In genomic region chr2:199739413-199740110, GRCh38 we compare ENCODE assay signal across 8 cellular contexts.
DNase-seq lines count a peak whose midpoint lies in the region; ATAC-seq and TF ChIP-seq lines count a peak whose summit lies in the region.

No MANE protein-coding gene starts in this region.

- no peaks in the 10 kb centered on the region for H3K9me3 ChIP-seq in CD8-positive, alpha-beta memory T cell (ENCODE audit: low read length)
- H3K9me3 ChIP-seq in left lung, result no peaks in the 10 kb centered on the region

- H3K4me3 ChIP-seq in CD8-positive, alpha-beta memory T cell (ENCODE audit: low read length), result no peak overlapping the region
- no peak overlapping the region for H3K4me3 ChIP-seq in left lung

- no peaks in the 10 kb centered on the region for H3K9me3 Mint-ChIP-seq in CD8-positive, alpha-beta memory T cell
- H3K9me3 Mint-ChIP-seq in chondrocyte (ENCODE audit: low read depth), result no peaks in the 10 kb centered on the region

- peaks cover 4 to 7% (median 6%) of the 10 kb centered on the region in 3 donors for H3K4me1 Mint-ChIP-seq in CD8-positive, alpha-beta memory T cell
- H3K4me1 Mint-ChIP-seq in chondrocyte (ENCODE audit: low read depth), result peaks cover 13% of the 10 kb centered on the region

- POLR2A ChIA-PET in CD8-positive, alpha-beta memory T cell (lab: Charles Lee), result interaction anchor here (0.6 kb wide), 1 partner anchor 11 kb away, joined by 3 read pairs; no protein-coding TSS in a partner anchor

- H3K36me3 Mint-ChIP-seq in CD8-positive, alpha-beta memory T cell, result no peaks in the 10 kb centered on the region
- H3K36me3 Mint-ChIP-seq in chondrocyte (ENCODE audit: low read depth), result no peaks in the 10 kb centered on the region

- peak; percentile 10 to 58 (median 35) for DNase-seq in CD8-positive, alpha-beta memory T cell
- DNase-seq in NCI-H128 (lab: John Stamatoyannopoulos, UW; ENCODE audit: unreplicated experiment), result peak; percentile 10
- DNase-seq in activated CD4-positive, CD25-positive, alpha-beta regulatory T cell treated with anti-CD3 and anti-CD28 coated beads, Interleukin-2, amount 50 U/mL, for 72 hours, result peak; percentile 69
- no peak for DNase-seq in chondrocyte (ENCODE audit: low spot score)
- peak; percentile 61 to 81 for DNase-seq in left lung
- DNase-seq in stimulated activated CD4-positive, alpha-beta T cell treated with anti-CD3 and anti-CD28 coated beads, Interleukin-4, amount 100 ng/mL, for 4 hours, result peak; percentile 23 to 57

- peaks cover 5 to 41% of the 10 kb centered on the region in 2 donors for H3K27me3 Mint-ChIP-seq in CD8-positive, alpha-beta memory T cell
- H3K27me3 Mint-ChIP-seq in chondrocyte (ENCODE audit: low read depth), result peaks cover 42% of the 10 kb centered on the region

- H3K27ac Mint-ChIP-seq in CD8-positive, alpha-beta memory T cell, result peak overlapping the region in 1 of 8 donors; percentile 11
- H3K27ac Mint-ChIP-seq in chondrocyte (ENCODE audit: unreplicated experiment), result no peak overlapping the region

- no peaks in the 10 kb centered on the region for H3K27me3 ChIP-seq in CD8-positive, alpha-beta memory T cell (ENCODE audit: insufficient read depth, low read length, poor library complexity, severe bottlenecking)
- peaks cover 0 to 15% of the 10 kb centered on the region in 2 donors for H3K27me3 ChIP-seq in left lung

- ATAC-seq in GM21390 (IDR thresholded peaks at IDR 0.05; ENCODE audit: unreplicated experiment), result peak; percentile 74
- peak; percentile 91 for ATAC-seq in left lung
- no peak for ATAC-seq in HG03565 (IDR thresholded peaks at IDR 0.05; ENCODE audit: unreplicated experiment)

- intact Hi-C loops in left lung (cut with DNase I), result no loop called here

- TF ChIP-seq CTCF in chondrocyte (IDR thresholded peaks at IDR 0.05) (peak; percentile 99), left lung (IDR thresholded peaks at IDR 0.05) (peak; percentile 92 to 93)

- no peaks in the 10 kb centered on the region for H3K4me1 ChIP-seq in CD8-positive, alpha-beta memory T cell (ENCODE audit: insufficient read depth, low read length)
- H3K4me1 ChIP-seq in left lung, result peaks cover 11 to 23% of the 10 kb centered on the region in 2 donors

- CTCF ChIA-PET in CD8-positive, alpha-beta memory T cell (lab: Charles Lee), result interaction anchor here (0.7 to 2.1 kb wide), 12 partner anchors 9 to 1430 kb away, joined by 3 to 9 read pairs (median 4); no protein-coding TSS in a partner anchor

- peak overlapping the region in 1 of 7 donors; percentile 29 for H3K4me3 Mint-ChIP-seq in CD8-positive, alpha-beta memory T cell
- no peak overlapping the region for H3K4me3 Mint-ChIP-seq in chondrocyte (ENCODE audit: unreplicated experiment)

- H3K27ac ChIP-seq in CD8-positive, alpha-beta memory T cell (ENCODE audit: low read depth, low read length), result no peak overlapping the region
- H3K27ac ChIP-seq in left lung, result peak overlapping the region in 1 of 2 donors; percentile 55

- H3K36me3 ChIP-seq in CD8-positive, alpha-beta memory T cell (ENCODE audit: insufficient read depth, low read length), result no peaks in the 10 kb centered on the region
- H3K36me3 ChIP-seq in left lung, result no peaks in the 10 kb centered on the region
